In genomic region chr11:86248609-86249008, GRCh38 we compare ENCODE assay signal across 1 cellular context.
A peak's percentile ranks its signal among the peaks of the same experiment; 100 is the strongest.
TF ChIP-seq lines count a peak whose summit lies in the region.

No MANE protein-coding gene starts in this region.

TF ChIP-seq in GM12878, 131 proteins besides CTCF, POLR2A, EP300 and RAD21:
- TF ChIP-seq JUNB (IDR thresholded peaks at IDR 0.05) (peak; percentile 31; the same call in 1 of the 2 replicates), CHD1 (IDR thresholded peaks at IDR 0.05; ENCODE audit: low read depth, low read length) (no peak), SUZ12 (IDR thresholded peaks at IDR 0.05; ENCODE audit: unreplicated experiment) (no peak), IKZF1 (conservative IDR thresholded peaks at IDR 0.05) (peak; percentile 46; the same call in 1 of the 2 replicates), FOS (IDR thresholded peaks at IDR 0.05; ENCODE audit: borderline replicate concordance, extremely low read depth, insufficient read length) (no peak), TCF7 (IDR thresholded peaks at IDR 0.05; ENCODE audit: borderline replicate concordance) (no peak), ZNF592 (IDR thresholded peaks at IDR 0.05) (no peak), SKIL (IDR thresholded peaks at IDR 0.05; ENCODE audit: low read depth, poor library complexity, severe bottlenecking) (peak; percentile 96), CUX1 (IDR thresholded peaks at IDR 0.05; ENCODE audit: insufficient replicate concordance, low read depth, low read length) (no peak), EED (IDR thresholded peaks at IDR 0.05; ENCODE audit: low read depth) (no peak), ZNF622 (IDR thresholded peaks at IDR 0.05) (no peak), DPF2 (IDR thresholded peaks at IDR 0.05) (peak; percentile 39; the same call in 1 of the 2 replicates), ZBTB40 (IDR thresholded peaks at IDR 0.05; ENCODE audit: borderline replicate concordance) (no peak), BHLHE40 (IDR thresholded peaks at IDR 0.05; ENCODE audit: borderline replicate concordance in 1 of 2, low read depth in 2 of 2, low read length in 1 of 2) (no peak), PKNOX1 (IDR thresholded peaks at IDR 0.05) (0 out of 2 replicates have a peak, but pooled peaks have one; percentile 9), ZNF687 (IDR thresholded peaks at IDR 0.05) (no peak), HDAC6 (IDR thresholded peaks at IDR 0.05; ENCODE audit: unreplicated experiment) (no peak), NBN (IDR thresholded peaks at IDR 0.05) (0 out of 2 replicates have a peak, but pooled peaks have one; percentile 32), NRF1 (conservative IDR thresholded peaks at IDR 0.05; ENCODE audit: low read depth, low read length) (no peak), ZNF384 (IDR thresholded peaks at IDR 0.05; ENCODE audit: borderline replicate concordance, low read depth, low read length) (no peak), IKZF2 (IDR thresholded peaks at IDR 0.05) (peak; percentile 43 to 45; a peak in 2 of 4 replicates), RUNX3 (IDR thresholded peaks at IDR 0.05; ENCODE audit: low read length) (peak; percentile 42; the same call in 1 of the 2 replicates), NKRF (conservative IDR thresholded peaks at IDR 0.05) (no peak)
